ENCODE assay signal across 8 cellular contexts in genomic region chr18:79378416-79379250, GRCh38. TPM values are rescaled to one million over a fixed set of nuclear protein-coding genes. Genes with fewer than 3 reads are reported as not detected.
A peak's percentile ranks its signal among the peaks of the same experiment; 100 is the strongest.
DNase-seq lines count a peak whose midpoint lies in the region; ATAC-seq and TF ChIP-seq lines count a peak whose summit lies in the region.

No MANE protein-coding gene starts in this region.

- ATAC-seq in GM18909 (IDR thresholded peaks at IDR 0.05; ENCODE audit: poor library complexity, unreplicated experiment) (peak; percentile 72), HG03432 (IDR thresholded peaks at IDR 0.05; ENCODE audit: unreplicated experiment) (peak; percentile 78), right cardiac atrium (peak; percentile 78 to 82), HG02840 (IDR thresholded peaks at IDR 0.05; ENCODE audit: low FRiP score, unreplicated experiment) (no peak)

- POLR2A ChIA-PET in AG04449 (lab: Yijun Ruan, JAX): no interaction called here

- H3K27ac ChIP-seq in SU-DHL-6 (ENCODE audit: low read depth, low read length) (no peak overlapping the region), adrenal gland (no peak overlapping the region), right cardiac atrium (ENCODE audit: low read length) (no peak overlapping the region)

- H3K79me2 ChIP-seq in SU-DHL-6 (ENCODE audit: insufficient read depth, low read length): no peaks in the 10 kb centered on the region

- CTCF ChIA-PET in AG04449 (lab: Yijun Ruan, JAX): interaction anchor here (0.6 to 13.3 kb wide), 35 partner anchors 8 to 589 kb away, joined by 3 to 294 read pairs (median 7); no protein-coding TSS in a partner anchor

- H3K9me2 ChIP-seq in SU-DHL-6 (replicated peaks; ENCODE audit: insufficient read depth, low read length): no peaks in the 10 kb centered on the region

- TF ChIP-seq CTCF in AG04449 (IDR thresholded peaks at IDR 0.05; ENCODE audit: insufficient read depth, low read length, missing control alignments) (peak; percentile 99), SU-DHL-6 (IDR thresholded peaks at IDR 0.05; ENCODE audit: insufficient read depth, low read length, poor library complexity, severe bottlenecking) (peak; percentile 88), adrenal gland (IDR thresholded peaks at IDR 0.05) (peak; percentile 66 to 92 (median 83))

- H4K20me1 ChIP-seq in SU-DHL-6 (ENCODE audit: low read depth, low read length): no peaks in the 10 kb centered on the region

- no peak overlapping the region for H3K9ac ChIP-seq in SU-DHL-6 (ENCODE audit: low read length)

- H3K36me3 ChIP-seq in SU-DHL-6 (ENCODE audit: low read length) (no peaks in the 10 kb centered on the region), adrenal gland (replicated peaks in 1 of 2) (peaks cover 0 to 8% of the 10 kb centered on the region in 2 donors)

- H3K27me3 ChIP-seq in SU-DHL-6 (ENCODE audit: low read length) (no peaks in the 10 kb centered on the region), adrenal gland (no peaks in the 10 kb centered on the region), right cardiac atrium (ENCODE audit: control insufficient read depth, insufficient read depth) (no peaks in the 10 kb centered on the region)

- H3K4me1 ChIP-seq in adrenal gland (replicated peaks in 1 of 2) (no peaks in the 10 kb centered on the region), right cardiac atrium (ENCODE audit: control insufficient read depth, insufficient read depth, low read length) (no peaks in the 10 kb centered on the region)

- WGBS in adrenal gland, 4 donors: 54 to 86% (median 56%) methylated on average over 27 to 49 of the region's 49 CpGs
- WGBS in right cardiac atrium: 39% methylated on average over 49 of the region's 49 CpGs

- DNase-seq in AG04449 (ENCODE audit: low read depth, low spot score) (no peak), adrenal gland (peak; percentile 47 to 83 (median 70)), right cardiac atrium (peak; percentile 72 to 92 (median 91)), putamen (ENCODE audit: low spot score) (peak; percentile 62)

- no peak overlapping the region for H3K4me3 ChIP-seq in AG04449 (ENCODE audit: low read depth, low read length)
- H3K4me3 ChIP-seq in SU-DHL-6 (ENCODE audit: insufficient read depth, low read length, poor library complexity, severe bottlenecking): no peak overlapping the region
- no peak overlapping the region for H3K4me3 ChIP-seq in adrenal gland
- no peak overlapping the region for H3K4me3 ChIP-seq in right cardiac atrium (ENCODE audit: low read length)

- intact Hi-C loops in adrenal gland (cut with DNase I) (loop anchor here in 1 of 2 donors (2.0 kb wide), 1 partner anchor 264 kb away; no protein-coding TSS in a partner anchor), right cardiac atrium (cut with DNase I) (loop anchor here in 1 of 4 donors (2.0 kb wide), 1 partner anchor 266 kb away; no protein-coding TSS in a partner anchor)

- H3K9me3 ChIP-seq in SU-DHL-6 (ENCODE audit: insufficient read depth, low read length) (no peaks in the 10 kb centered on the region), adrenal gland (replicated peaks in 1 of 3) (no peaks in the 10 kb centered on the region), right cardiac atrium (ENCODE audit: control insufficient read depth, low read length) (no peaks in the 10 kb centered on the region)

- no peak for TF ChIP-seq POLR2A in adrenal gland (IDR thresholded peaks at IDR 0.05)

- no peak overlapping the region for H3K4me2 ChIP-seq in SU-DHL-6 (ENCODE audit: low read depth, low read length, poor library complexity, severe bottlenecking)

- no peak overlapping the region for H2AFZ ChIP-seq in SU-DHL-6 (ENCODE audit: low read depth, low read length, severe bottlenecking)

- H3F3A ChIP-seq in SU-DHL-6 (ENCODE audit: insufficient read depth): no peaks in the 10 kb centered on the region

RNA-seq across cellular contexts. Expression of gene NFATC1, which starts 17.1 kb away (rescaled TPM):
- total RNA-seq in adrenal gland: 10 to 100 TPM in 4 of 8 donors, 1 to 10 TPM in 4; 4.4 to 20.9 (median 11.1) TPM
- 1 to 10 TPM; 1.4 to 7.0 (median 5.5) TPM for polyA plus RNA-seq in adrenal gland
- total RNA-seq in right cardiac atrium: 10 to 100 TPM; 20.1 to 25.3 (median 20.8) TPM
- polyA plus RNA-seq in right cardiac atrium: 14.7 TPM
